Comparison of ENCODE assay signal across 29 cellular contexts in genomic region chr3:140695361-140696061, GRCh38. TPM values are rescaled to one million over a fixed set of nuclear protein-coding genes. Genes with fewer than 3 reads are reported as not detected.
DNase-seq lines count a peak whose midpoint lies in the region; ATAC-seq, FAIRE-seq and TF ChIP-seq lines count a peak whose summit lies in the region.
"Had no signal": no experiment of that assay in that cellular context is flagged by ENCODE, and none has a peak within 500 bp of the region (broad histone marks: within the 10 kb centered on the region; RNA-seq: fewer than 3 reads in every experiment).

No MANE protein-coding gene starts in this region.

- no peaks in the 10 kb centered on the region for H3K9me3 Mint-ChIP-seq in activated naive CD8-positive, alpha-beta T cell treated with anti-CD3 and anti-CD28 coated beads, Interleukin-2, amount 50 U/mL, for 24 hours

- H3K36me3 ChIP-seq in H1 (ENCODE audit: control insufficient read depth in 2 of 4, insufficient read depth in 4 of 4, low read length in 3 of 4) = no peaks in the 10 kb centered on the region
- H3K36me3 ChIP-seq: gastroesophageal sphincter, lower lobe of right lung had no signal

- ATAC-seq in GM18508 (IDR thresholded peaks at IDR 0.05; ENCODE audit: insufficient read depth, unreplicated experiment) (peak; percentile 61), GM19463 (IDR thresholded peaks at IDR 0.05; ENCODE audit: unreplicated experiment) (peak; percentile 79), HG03095 (IDR thresholded peaks at IDR 0.05; ENCODE audit: unreplicated experiment) (peak; percentile 65), HG03457 (IDR thresholded peaks at IDR 0.05; ENCODE audit: unreplicated experiment) (no peak)
- no peak for ATAC-seq in activated naive CD8-positive, alpha-beta T cell treated with anti-CD3 and anti-CD28 coated beads, Interleukin-2, amount 50 U/mL, for 24 hours
- ATAC-seq: gastroesophageal sphincter, K562, lower lobe of right lung, Panc1 had no signal

- H2BK12ac ChIP-seq in H1 (ENCODE audit: low read depth, low read length) = no peak overlapping the region

- no peak overlapping the region for H3K27ac Mint-ChIP-seq in activated naive CD8-positive, alpha-beta T cell treated with anti-CD3 and anti-CD28 coated beads, Interleukin-2, amount 50 U/mL, for 24 hours
- H3K27ac Mint-ChIP-seq: CD14-positive monocyte had no signal

- no peaks in the 10 kb centered on the region for H3K4me1 ChIP-seq in H1 (replicated peaks in 1 of 4; ENCODE audit: control insufficient read depth in 3 of 4, insufficient read depth in 4 of 4, low read length in 3 of 4)
- H3K4me1 ChIP-seq: gastroesophageal sphincter, lower lobe of right lung had no signal

- no peaks in the 10 kb centered on the region for H3K4me1 Mint-ChIP-seq in activated naive CD8-positive, alpha-beta T cell treated with anti-CD3 and anti-CD28 coated beads, Interleukin-2, amount 50 U/mL, for 24 hours
- H3K4me1 Mint-ChIP-seq: CD14-positive monocyte; central memory CD8-positive, alpha-beta T cell had no signal

- H2AK5ac ChIP-seq in H1 (ENCODE audit: low read depth, low read length) = no peak overlapping the region

- peaks cover 2% of the 10 kb centered on the region for H3K27me3 Mint-ChIP-seq in activated naive CD8-positive, alpha-beta T cell treated with anti-CD3 and anti-CD28 coated beads, Interleukin-2, amount 50 U/mL, for 24 hours

- TF ChIP-seq CTCF in H1 (IDR thresholded peaks at IDR 0.05; ENCODE audit: control extremely low read depth in 1 of 3, insufficient read depth in 1 of 3, low read depth in 1 of 3, low read length in 3 of 3) = no peak

- no peak for TF ChIP-seq RAD21 in H1 (IDR thresholded peaks at IDR 0.05 in 1 of 2, conservative IDR thresholded peaks at IDR 0.05 in 1 of 2; ENCODE audit: low read depth in 2 of 2, low read length in 2 of 2)

- H3K9me3 ChIP-seq in H1 (ENCODE audit: insufficient read depth in 2 of 2, low read depth in 1 of 2, low read length in 1 of 2) = no peaks in the 10 kb centered on the region; a peak in 1 of 4 replicates
- H3K9me3 ChIP-seq: gastroesophageal sphincter, lower lobe of right lung had no signal

- POLR2A ChIA-PET in H1 (lab: Charles Lee; ENCODE audit: partially characterized antibody) = no interaction called here

- no peak overlapping the region for H2BK5ac ChIP-seq in H1 (ENCODE audit: low read depth, low read length)

- H3K27me3 ChIP-seq in H1 (replicated peaks in 1 of 4; ENCODE audit: control insufficient read depth in 3 of 4, extremely low read depth in 1 of 4, insufficient read depth in 3 of 4, low read length in 3 of 4) = no peaks in the 10 kb centered on the region
- H3K27me3 ChIP-seq: gastroesophageal sphincter had no signal

- no peaks in the 10 kb centered on the region for H3K79me1 ChIP-seq in H1 (ENCODE audit: low read depth, low read length)

- no peaks in the 10 kb centered on the region for H3K79me2 ChIP-seq in H1 (ENCODE audit: control insufficient read depth in 1 of 2, insufficient read depth in 2 of 2, low read length in 2 of 2)

- H2AFZ ChIP-seq in H1 (ENCODE audit: low read length) = peak overlapping the region; percentile 79; the same call in 1 of the 2 replicates

- no peaks in the 10 kb centered on the region for H4K20me1 ChIP-seq in H1 (replicated peaks in 1 of 2; ENCODE audit: control insufficient read depth in 1 of 2, insufficient read depth in 2 of 2, low read length in 2 of 2)

- H3K4ac ChIP-seq in H1 (replicated peaks; ENCODE audit: insufficient read length, low read depth, low read length) = no peak overlapping the region

- CTCF ChIA-PET in H1 (lab: Charles Lee; ENCODE audit: partially characterized antibody) = interaction anchor here (0.6 to 1.5 kb wide), 3 partner anchors 42 to 720 kb away, joined by 3 read pairs; no protein-coding TSS in a partner anchor

- H3K27ac ChIP-seq in H1 (ENCODE audit: low read depth, low read length) = no peak overlapping the region
- H3K27ac ChIP-seq: gastroesophageal sphincter, lower lobe of right lung had no signal

- H3K4me2 ChIP-seq in H1 (ENCODE audit: insufficient read depth in 1 of 2, low read depth in 2 of 2, low read length in 2 of 2) = no peak overlapping the region

- no peak overlapping the region for H3K14ac ChIP-seq in H1 (ENCODE audit: insufficient read length)

- H3K4me3 ChIP-seq in H1 (ENCODE audit: extremely low read depth in 1 of 4, insufficient read depth in 2 of 4, low read depth in 3 of 4, low read length in 4 of 4) = no peak overlapping the region
- H3K4me3 ChIP-seq: gastroesophageal sphincter, K562, lower lobe of right lung had no signal

- no peak overlapping the region for H4K8ac ChIP-seq in H1 (ENCODE audit: extremely low read depth, insufficient read depth, low read length)

- no peak overlapping the region for H3K23ac ChIP-seq in H1 (ENCODE audit: insufficient read length)

- H3K23me2 ChIP-seq in H1 (ENCODE audit: low read depth, low read length) = peaks cover 3% of the 10 kb centered on the region; the same call in 1 of the 2 replicates

- no peak overlapping the region for H2BK120ac ChIP-seq in H1 (replicated peaks; ENCODE audit: low read depth, low read length)

- no peak overlapping the region for H3K56ac ChIP-seq in H1 (replicated peaks; ENCODE audit: insufficient read length, low read depth, low read length)

- FAIRE-seq in H1 (lab: Jason Lieb, UNC) = no peak
- FAIRE-seq: H54, K562, keratinocyte had no signal

- TF ChIP-seq POLR2A in H1 (IDR thresholded peaks at IDR 0.05; ENCODE audit: control extremely low read depth in 1 of 2, low read depth in 2 of 2, low read length in 2 of 2) = no peak

- TF ChIP-seq EP300 in H1 (IDR thresholded peaks at IDR 0.05; ENCODE audit: borderline replicate concordance in 1 of 2, low read depth in 2 of 2, low read length in 2 of 2) = no peak

- no peak overlapping the region for H3K9ac ChIP-seq in H1 (replicated peaks in 1 of 4; ENCODE audit: extremely low read depth in 1 of 4, low read depth in 3 of 4, low read length in 3 of 4)

- H3K4me3 Mint-ChIP-seq in activated naive CD8-positive, alpha-beta T cell treated with anti-CD3 and anti-CD28 coated beads, Interleukin-2, amount 50 U/mL, for 24 hours = no peak overlapping the region
- H3K4me3 Mint-ChIP-seq: CD14-positive monocyte; central memory CD8-positive, alpha-beta T cell had no signal

- no peak overlapping the region for H4K91ac ChIP-seq in H1 (replicated peaks; ENCODE audit: insufficient read length, low read length)

- 88% methylated on average over 5 of the region's 5 CpGs; no CpG with 5 or more reads in 1 of the 2 experiments for WGBS in H1 (ENCODE audit: extremely low coverage in 1 of 2, insufficient coverage in 1 of 2, insufficient read length in 1 of 2, insufficient replicate concordance in 2 of 2, low coverage in 1 of 2, low lambda C conversion rate in 2 of 2, missing lambda C conversion rate in 1 of 2), 2 experiments

- H3K18ac ChIP-seq in H1 (ENCODE audit: extremely low read depth, low read length) = no peak overlapping the region

- H3K36me3 Mint-ChIP-seq in activated naive CD8-positive, alpha-beta T cell treated with anti-CD3 and anti-CD28 coated beads, Interleukin-2, amount 50 U/mL, for 24 hours (ENCODE audit: low read depth) = no peaks in the 10 kb centered on the region
- H3K36me3 Mint-ChIP-seq: CD14-positive monocyte had no signal

- no peak overlapping the region for H4K5ac ChIP-seq in H1 (ENCODE audit: insufficient read length, low read depth, low read length)

- no peak overlapping the region for H2BK20ac ChIP-seq in H1 (ENCODE audit: low read length)

- no peak overlapping the region for H2BK15ac ChIP-seq in H1 (ENCODE audit: low read length)

- DNase-seq in H1 (ENCODE audit: low read depth in 1 of 2, low spot score in 2 of 2) (no peak), SHP77 (lab: John Stamatoyannopoulos, UW) (no peak), NCI-H187 treated with DMSO at 0.1 percent for 48 hours (lab: John Stamatoyannopoulos, UW) (no peak)
- DNase-seq in activated naive CD8-positive, alpha-beta T cell treated with anti-CD3 and anti-CD28 coated beads, Interleukin-2, amount 50 U/mL, for 24 hours = no peak
- DNase-seq: activated CD4-positive, alpha-beta T cell treated with anti-CD3 and anti-CD28 coated beads, Interleukin-2, amount 50 U/mL, for 48 hours; anterior cingulate cortex; DMS 273 treated with DMSO at 0.1 percent for 48 hours; effector CD4-positive, alpha-beta T cell; erythroblast; lower lobe of right lung; MV-4-11; NCI-H2029; NCI-H446; nucleus accumbens; retina; T-helper 2 cell; trophoblast cell had no signal

TF ChIP-seq in H1, 55 proteins besides CTCF, POLR2A, EP300 and RAD21 (continues in another document):
- TF ChIP-seq KDM4A (IDR thresholded peaks at IDR 0.05; ENCODE audit: low read depth, low read length, severe bottlenecking) (no peak), JUND (IDR thresholded peaks at IDR 0.05; ENCODE audit: low read length) (no peak), RNF2 (IDR thresholded peaks at IDR 0.05; ENCODE audit: borderline replicate concordance, low read depth, low read length, missing control alignments, poor library complexity, severe bottlenecking) (no peak), CEBPB (IDR thresholded peaks at IDR 0.05; ENCODE audit: low read depth, low read length) (no peak)

RNA-seq across cellular contexts. Expression of gene TRIM42, which starts 17.6 kb away (rescaled TPM):
- not detected in 2 replicates for total RNA-seq in H1 (2021; fragmentation: NEBNext Ultra II Directional; extraction: Animal tissue kit (Norgen Biotek cat#: 25700))
- not detected in 2 replicates for polyA plus RNA-seq in H1 (2011; rRNA removed)
- polyA plus RNA-seq in H1 (2011; cell fraction: cytosol; rRNA removed) = not detected
- polyA plus RNA-seq in H1 (2011; cell fraction: nucleus; rRNA removed) = not detected
- not detected in 4 replicates for polyA plus RNA-seq in H1 (2012, experiment 1 of 2)
- not detected for polyA plus RNA-seq in H1 (2012, experiment 2 of 2)
- polyA plus RNA-seq in H1 (2013, experiment 1 of 2) = not detected
- polyA plus RNA-seq in H1 (2013, experiment 2 of 2) = not detected
- polyA minus RNA-seq in H1 (2011; rRNA and poly(A)+ RNA removed) = 0.06 TPM in 1 of 2 replicates, not detected in the other
- not detected for polyA minus RNA-seq in H1 (2011; cell fraction: cytosol; rRNA and poly(A)+ RNA removed)
- polyA minus RNA-seq in H1 (2011; cell fraction: nucleus; rRNA and poly(A)+ RNA removed) = not detected
- total RNA-seq: G401, gastroesophageal sphincter, K562, lower lobe of right lung had no signal
- polyA plus RNA-seq: CD14-positive monocyte, K562, keratinocyte had no signal

Comparison
In these comparisons a context has a peak if more than half of its experiments do, and no peak if none do; other contexts are left out.
1. ATAC-seq: peak in GM18508 (single experiment), GM19463 (single experiment) and HG03095 (single experiment); none in HG03457 (single experiment) and activated naive CD8-positive, alpha-beta T cell treated with anti-CD3 and anti-CD28 coated beads, Interleukin-2, amount 50 U/mL, for 24 hours (single experiment).